Comparison of ENCODE assay signal across 1 cellular context in the genomic region with DNA sequence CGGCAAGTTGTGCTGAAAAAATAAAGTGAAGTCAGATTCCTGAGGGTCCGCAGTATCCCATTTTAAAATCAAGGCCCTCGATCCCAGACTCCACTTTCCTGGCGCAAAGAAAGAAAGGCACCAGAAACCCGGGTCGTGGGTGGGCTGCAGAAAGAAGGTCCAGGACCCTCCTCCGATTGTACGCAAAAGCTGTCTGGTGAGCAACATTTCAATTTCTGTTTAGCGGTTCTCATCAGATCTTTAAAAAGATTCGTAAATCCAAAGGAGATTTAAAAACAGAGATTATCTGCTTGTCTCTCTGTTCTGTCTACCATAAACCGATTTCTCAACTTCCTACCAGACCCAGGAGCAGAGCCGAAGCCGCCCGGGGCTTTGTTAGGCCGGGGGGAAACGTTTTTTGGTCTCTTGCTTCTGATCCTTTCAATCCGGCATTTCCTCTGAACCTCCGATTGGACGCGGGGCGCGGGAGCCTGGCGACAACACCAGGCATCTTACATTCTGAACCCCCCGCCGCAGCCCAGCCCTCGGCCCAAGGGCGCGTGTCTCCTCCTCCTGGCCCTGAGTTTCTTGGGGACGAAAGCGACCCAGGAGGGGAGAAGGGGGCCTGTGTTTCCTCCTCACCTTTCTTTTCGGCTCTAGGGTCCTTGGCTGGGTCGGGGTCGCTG.
TF ChIP-seq lines count a peak whose summit lies in the region.

No MANE protein-coding gene starts in this region.

TF ChIP-seq in SK-N-SH treated with all-trans-retinoic acid at 6 μM for 48 hours, 23 proteins besides CTCF, POLR2A, EP300 and RAD21 (continued from another document):
- TF ChIP-seq BACH2 (CRISPR knock-in tag; IDR thresholded peaks at IDR 0.05; ENCODE audit: borderline replicate concordance) (no peak), ZNF8 (CRISPR knock-in tag; IDR thresholded peaks at IDR 0.05) (no peak), ISL1 (CRISPR knock-in tag; IDR thresholded peaks at IDR 0.05) (no peak), ZNF565 (CRISPR knock-in tag; conservative IDR thresholded peaks at IDR 0.05; ENCODE audit: low read depth) (no peak), SNAI2 (CRISPR knock-in tag; IDR thresholded peaks at IDR 0.05) (no peak), ZFP3 (CRISPR knock-in tag; IDR thresholded peaks at IDR 0.05) (no peak), RARB (CRISPR knock-in tag; IDR thresholded peaks at IDR 0.05) (no peak), CSDC2 (CRISPR knock-in tag; IDR thresholded peaks at IDR 0.05) (no peak), ZNF70 (CRISPR knock-in tag; IDR thresholded peaks at IDR 0.05) (no peak)
- TF ChIP-seq, protein P1, sequence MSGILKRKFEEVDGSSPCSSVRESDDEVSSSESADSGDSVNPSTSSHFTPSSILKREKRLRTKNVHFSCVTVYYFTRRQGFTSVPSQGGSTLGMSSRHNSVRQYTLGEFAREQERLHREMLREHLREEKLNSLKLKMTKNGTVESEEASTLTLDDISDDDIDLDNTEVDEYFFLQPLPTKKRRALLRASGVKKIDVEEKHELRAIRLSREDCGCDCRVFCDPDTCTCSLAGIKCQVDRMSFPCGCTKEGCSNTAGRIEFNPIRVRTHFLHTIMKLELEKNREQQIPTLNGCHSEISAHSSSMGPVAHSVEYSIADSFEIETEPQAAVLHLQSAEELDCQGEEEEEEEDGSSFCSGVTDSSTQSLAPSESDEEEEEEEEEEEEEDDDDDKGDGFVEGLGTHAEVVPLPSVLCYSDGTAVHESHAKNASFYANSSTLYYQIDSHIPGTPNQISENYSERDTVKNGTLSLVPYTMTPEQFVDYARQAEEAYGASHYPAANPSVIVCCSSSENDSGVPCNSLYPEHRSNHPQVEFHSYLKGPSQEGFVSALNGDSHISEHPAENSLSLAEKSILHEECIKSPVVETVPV (CRISPR knock-in tag; IDR thresholded peaks at IDR 0.05): no peak
